8 cellular contexts compared by ENCODE assay signal in the genomic region with DNA sequence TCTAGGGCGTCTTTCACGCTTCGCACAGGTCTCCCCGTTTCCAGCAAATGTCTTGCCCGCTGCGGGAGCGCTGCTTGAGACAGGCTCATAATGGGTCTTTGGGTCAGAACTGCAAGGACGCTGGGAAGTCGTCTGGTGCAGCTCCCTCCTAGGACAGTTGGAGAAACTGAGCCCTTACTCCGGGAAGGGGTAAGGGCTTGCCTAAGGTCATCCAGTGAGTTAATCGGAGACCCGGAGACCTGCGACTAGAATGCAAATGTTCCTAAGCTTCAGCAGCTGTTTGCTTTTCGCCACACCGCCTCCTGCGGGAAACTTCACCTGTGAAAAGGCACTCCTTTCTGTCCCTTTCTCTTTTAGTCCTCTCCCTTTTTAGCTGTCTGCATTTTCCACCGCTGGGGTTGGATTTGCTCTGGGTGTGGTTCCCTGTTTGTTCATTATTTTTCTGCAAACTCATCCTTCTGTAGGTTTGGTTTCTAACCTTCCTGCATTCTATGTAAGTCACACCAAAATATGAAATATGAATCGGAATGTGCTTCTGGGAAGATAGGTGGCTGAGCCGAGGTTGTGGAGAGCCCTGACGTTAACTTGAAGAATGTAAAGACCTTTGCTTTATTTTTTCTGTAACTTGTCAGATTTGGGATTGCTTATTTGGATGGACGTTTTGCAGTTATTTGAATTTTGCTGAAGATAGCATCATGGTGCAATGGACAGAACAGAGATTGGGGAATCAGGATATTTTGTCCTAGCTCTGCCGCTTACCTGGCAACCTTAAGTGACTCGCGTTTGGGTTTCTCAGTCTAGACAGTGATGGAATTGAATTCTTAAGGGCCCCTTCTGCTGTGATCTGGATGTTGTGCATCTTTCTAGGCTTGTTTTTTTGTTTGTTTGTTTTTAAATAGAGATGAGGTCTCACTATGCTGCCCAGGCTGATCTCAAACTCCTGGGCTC. TPM values are rescaled to one million over a fixed set of nuclear protein-coding genes. Genes with fewer than 3 reads are reported as not detected.
DNase-seq lines count a peak whose midpoint lies in the region; ATAC-seq and TF ChIP-seq lines count a peak whose summit lies in the region.

No MANE protein-coding gene starts in this region.

- no peak overlapping the region for H4K5ac ChIP-seq in H9 (ENCODE audit: insufficient read length, low read depth, low read length)

- no peaks in the 10 kb centered on the region for H4K20me1 ChIP-seq in H9 (ENCODE audit: control insufficient read depth, insufficient read depth, insufficient read length)

- H3K4me2 ChIP-seq in H9 (ENCODE audit: insufficient read depth, insufficient read length, low read length), result peak overlapping the region; percentile 85
- H3K4me2 ChIP-seq in trophoblast cell (ENCODE audit: low read length), result peak overlapping the region; percentile 92

- no peak overlapping the region for H3T11ph ChIP-seq in H9 (ENCODE audit: low read length)

- peaks cover 22 to 26% of the 10 kb centered on the region in 2 experiments for H3K4me1 Mint-ChIP-seq in H9

- no peak overlapping the region for H2BK15ac ChIP-seq in H9 (ENCODE audit: low read depth, low read length)

- H3K27me3 ChIP-seq in H9 (ENCODE audit: insufficient read depth, low read length) (no peaks in the 10 kb centered on the region), trophoblast cell (ENCODE audit: insufficient read depth, low read length) (no peaks in the 10 kb centered on the region)

- H3K4me1 ChIP-seq in H9 (ENCODE audit: insufficient read depth, low read length), result no peaks in the 10 kb centered on the region; the same call in 1 of the 2 replicates
- H3K4me1 ChIP-seq in trophoblast cell (ENCODE audit: control insufficient read depth in 1 of 2, insufficient read depth in 2 of 2, low read length in 2 of 2), result peaks cover 0 to 4% of the 10 kb centered on the region in 2 experiments

- H2AK5ac ChIP-seq in H9 (ENCODE audit: insufficient read length, low read length) (no peak overlapping the region), trophoblast cell (ENCODE audit: low read length) (no peak overlapping the region)

- H3K14ac ChIP-seq in H9 (ENCODE audit: insufficient read depth, low read length) (no peak overlapping the region), trophoblast cell (ENCODE audit: low read length) (peak overlapping the region; percentile 28)

- no peak for ATAC-seq in HG03095 (IDR thresholded peaks at IDR 0.05; ENCODE audit: unreplicated experiment)

- DNase-seq in EL (peak; percentile 16), H9 (peak; percentile 62), NCI-H524 (lab: John Stamatoyannopoulos, UW) (peak; percentile 58 to 63), head of caudate nucleus (peak in 41 of 42 donors; percentile 24 to 73 (median 55)), trophoblast cell (peak; percentile 38 to 49)
- DNase-seq in activated effector memory CD4-positive, alpha-beta T cell treated with Interleukin-2 at 50 U/mL for 16 hours, result peak; percentile 13
- DNase-seq in stimulated activated naive CD4-positive, alpha-beta T cell treated with Interleukin-2 at 50 U/mL for 16 hours (lab: John Stamatoyannopoulos, UW), result no peak

- intact Hi-C loops in head of caudate nucleus (cut with DNase I), result loop anchor here (5.0 to 10.0 kb wide), 3 partner anchors 54 to 296 kb away; no protein-coding TSS in a partner anchor

- H3K9ac ChIP-seq in H9 (ENCODE audit: extremely low read depth, insufficient read length, low read length), result peak overlapping the region; percentile 50
- H3K9ac ChIP-seq in trophoblast cell (ENCODE audit: low read length), result peak overlapping the region; percentile 39

- H3K79me1 ChIP-seq in H9 (ENCODE audit: insufficient read depth, low read depth, low read length, poor library complexity, severe bottlenecking) (peaks cover 3% of the 10 kb centered on the region), trophoblast cell (ENCODE audit: low read length) (peaks cover 5% of the 10 kb centered on the region)

- peak overlapping the region; percentile 76 for H4K12ac ChIP-seq in trophoblast cell (ENCODE audit: low read depth, low read length)

- H4K91ac ChIP-seq in H9 (ENCODE audit: insufficient read length, low read depth, low read length), result no peak overlapping the region
- peak overlapping the region; percentile 71 for H4K91ac ChIP-seq in trophoblast cell (ENCODE audit: low read depth, low read length)

- no peak overlapping the region for H2BK120ac ChIP-seq in H9 (ENCODE audit: low read depth, low read length, poor library complexity, severe bottlenecking)
- H2BK120ac ChIP-seq in trophoblast cell (ENCODE audit: insufficient read depth, low read length, poor library complexity), result no peak overlapping the region

- H2BK5ac ChIP-seq in H9 (ENCODE audit: insufficient read length, low read length), result no peak overlapping the region
- no peak overlapping the region for H2BK5ac ChIP-seq in trophoblast cell (ENCODE audit: low read depth, low read length, poor library complexity)

- H2BK12ac ChIP-seq in H9 (ENCODE audit: insufficient read length, low read depth, low read length) (no peak overlapping the region), trophoblast cell (ENCODE audit: low read length) (peak overlapping the region; percentile 2)

- no peaks in the 10 kb centered on the region for H3K36me3 Mint-ChIP-seq in H9 (ENCODE audit: insufficient read depth in 1 of 3, low read depth in 3 of 3)

- peak; percentile 28; the same call in 1 of the 3 replicates for TF ChIP-seq CTCF in H9 (conservative IDR thresholded peaks at IDR 0.05)

- H3K23ac ChIP-seq in H9 (ENCODE audit: insufficient read length, low read depth, low read length) (no peak overlapping the region), trophoblast cell (ENCODE audit: low read length) (no peak overlapping the region)

- H3K27ac ChIP-seq in H9 (ENCODE audit: insufficient read length, low read depth, low read length) (no peak overlapping the region), trophoblast cell (ENCODE audit: low read depth, low read length) (no peak overlapping the region)

- no peak overlapping the region for H3K56ac ChIP-seq in H9 (ENCODE audit: insufficient read length, low read depth, low read length)

- H3K18ac ChIP-seq in H9 (ENCODE audit: insufficient read length, low read depth, low read length), result no peak overlapping the region
- H3K18ac ChIP-seq in trophoblast cell (ENCODE audit: low read length), result peak overlapping the region; percentile 17

- peak overlapping the region; percentile 76 for H3K4me3 ChIP-seq in trophoblast cell (ENCODE audit: low read depth, low read length)

- H3K27ac Mint-ChIP-seq in H9, result peak overlapping the region; percentile 34 to 86 (median 78); a peak in 4 of 7 replicates

- H3K4ac ChIP-seq in H9 (ENCODE audit: low read depth, low read length), result no peak overlapping the region
- H3K4ac ChIP-seq in trophoblast cell (ENCODE audit: low read depth, low read length), result no peak overlapping the region

- H3K9me3 ChIP-seq in H9 (ENCODE audit: control insufficient read depth, low read depth, low read length), result no peaks in the 10 kb centered on the region
- no peaks in the 10 kb centered on the region for H3K9me3 ChIP-seq in trophoblast cell (ENCODE audit: insufficient read depth, low read depth, low read length)

- H2BK20ac ChIP-seq in H9 (ENCODE audit: low read depth, low read length, poor library complexity, severe bottlenecking), result no peak overlapping the region

- no peaks in the 10 kb centered on the region for H3K9me3 Mint-ChIP-seq in H9

- WGBS in H9 (ENCODE audit: extremely low coverage, insufficient read length, low lambda C conversion rate), result no CpG with 5 or more reads among the region's 24 CpGs
- no CpG with 5 or more reads among the region's 24 CpGs for WGBS in trophoblast cell (ENCODE audit: extremely low coverage, insufficient coverage, insufficient read length)

- H3K79me2 ChIP-seq in H9 (ENCODE audit: insufficient read depth, low read length) (no peaks in the 10 kb centered on the region), trophoblast cell (ENCODE audit: control insufficient read depth, insufficient read depth, low read length, poor library complexity) (no peaks in the 10 kb centered on the region)

- no peaks in the 10 kb centered on the region; the same call in 1 of the 2 replicates for H3K27me3 Mint-ChIP-seq in H9 (ENCODE audit: low read depth)

- H4K8ac ChIP-seq in H9 (replicated peaks; ENCODE audit: insufficient read length, low read depth, low read length), result no peak overlapping the region
- peak overlapping the region; percentile 52 for H4K8ac ChIP-seq in trophoblast cell (ENCODE audit: low read depth, low read length)

- H2AFZ ChIP-seq in H9 (ENCODE audit: low read length), result no peak overlapping the region
- H2AFZ ChIP-seq in trophoblast cell (ENCODE audit: insufficient read depth, low read length, poor library complexity), result peak overlapping the region; percentile 64

- peaks cover 8% of the 10 kb centered on the region for H3K23me2 ChIP-seq in H9 (ENCODE audit: insufficient read length, low read depth, low read length, poor library complexity, severe bottlenecking)

- H3K4me3 Mint-ChIP-seq in H9, result peak overlapping the region; percentile 84 to 91

- H3K36me3 ChIP-seq in trophoblast cell (ENCODE audit: control insufficient read depth in 1 of 2, insufficient read depth in 2 of 2, low read length in 2 of 2), result no peaks in the 10 kb centered on the region

RNA-seq across cellular contexts. Expression of a gene that starts 0.9 kb away (rescaled TPM):
- total RNA-seq in H9 (2021), result 14.1 and 15.0 TPM in 2 replicates
- 12.4 and 13.2 TPM in 2 replicates for polyA plus RNA-seq in trophoblast cell (2013)
